ENCODE assay signal across 10 cellular contexts in the genomic region with DNA sequence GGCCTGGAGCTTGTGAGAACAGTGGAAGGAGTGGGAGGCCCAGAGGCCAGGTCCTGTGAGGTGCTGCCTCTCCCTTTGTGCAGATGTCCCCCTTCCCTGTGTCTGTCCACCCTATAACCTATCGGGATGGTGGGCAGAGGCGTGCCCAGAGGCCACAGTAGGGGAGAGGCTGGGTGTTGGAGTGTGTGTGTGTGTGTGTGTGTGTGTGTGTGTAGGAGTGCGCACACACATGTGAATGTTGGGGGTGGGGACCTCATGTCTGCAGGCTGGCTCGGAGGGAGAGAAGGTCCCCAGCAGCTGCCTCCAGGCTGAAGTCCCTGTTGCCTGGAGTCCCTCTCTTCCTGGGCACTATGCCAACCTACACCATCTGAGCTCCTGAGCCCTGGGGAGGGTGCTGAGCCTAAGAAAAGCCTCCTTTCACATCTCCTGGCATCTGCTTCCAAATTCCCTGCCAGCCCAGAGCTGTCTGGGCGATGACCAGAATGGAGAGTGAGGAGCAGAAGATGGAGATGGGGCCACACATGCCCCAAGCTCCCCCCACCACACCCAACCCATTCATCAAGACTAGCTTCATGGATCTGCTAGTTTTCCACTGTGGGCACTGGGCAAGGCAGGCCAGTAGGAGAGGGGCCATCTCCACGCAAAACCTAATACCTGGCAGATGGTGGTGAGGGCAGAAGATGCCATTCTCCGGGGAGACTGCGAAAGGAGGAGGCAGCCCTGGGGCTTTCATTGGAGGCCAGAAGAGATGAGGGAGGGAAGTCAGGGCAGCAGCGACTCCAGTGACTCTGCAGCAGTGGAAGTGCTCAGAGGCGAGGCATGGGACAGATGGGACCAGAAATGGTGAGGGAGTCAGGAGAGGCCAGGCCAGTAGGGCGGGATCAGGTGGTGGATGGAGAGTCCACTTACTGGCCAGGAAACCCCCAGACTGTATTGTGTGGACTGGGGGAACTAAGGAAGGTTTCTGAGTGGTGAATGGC. TPM values are rescaled to one million over a fixed set of nuclear protein-coding genes. Genes with fewer than 3 reads are reported as not detected.
DNase-seq lines count a peak whose midpoint lies in the region; ATAC-seq and TF ChIP-seq lines count a peak whose summit lies in the region.
"Had no signal": no experiment of that assay in that cellular context is flagged by ENCODE, and none has a peak within 500 bp of the region (broad histone marks: within the 10 kb centered on the region; RNA-seq: fewer than 3 reads in every experiment).

No MANE protein-coding gene starts in this region.

- DNase-seq in NCI-H1105 (lab: John Stamatoyannopoulos, UW) (peak; percentile 94), NCI-H524 treated with DMSO at 0.1 percent for 48 hours (lab: John Stamatoyannopoulos, UW) (peak; percentile 95), heart right ventricle (peak in 1 of 2 donors; percentile 39), stomach (no peak), GOT3 (lab: John Stamatoyannopoulos, UW) (no peak)
- DNase-seq: activated naive CD8-positive, alpha-beta T cell treated with anti-CD3 and anti-CD28 coated beads, Interleukin-2, amount 50 U/mL, for 24 hours; GF-D8; mammary epithelial cell had no signal

- 73 to 77% methylated on average over 11 of the region's 11 CpGs for WGBS in heart right ventricle, 2 donors
- WGBS in stomach, 5 donors = 79 to 86% (median 82%) methylated on average over 9 to 11 of the region's 11 CpGs

- TF ChIP-seq POLR2A in stomach (IDR thresholded peaks at IDR 0.05) = no peak

- no peak for TF ChIP-seq EP300 in stomach (IDR thresholded peaks at IDR 0.05)

- intact Hi-C loops in heart right ventricle (cut with DNase I) (no loop called here), stomach (cut with DNase I; ENCODE audit: low total_unique reads) (no loop called here)

- no peak overlapping the region for H3K4me3 ChIP-seq in heart right ventricle
- H3K4me3 ChIP-seq in stomach = no peak overlapping the region

- H3K4me1 ChIP-seq in heart right ventricle (peaks cover 5 to 44% (median 24%) of the 10 kb centered on the region in 9 donors), stomach (peaks cover 0 to 37% (median 18%) of the 10 kb centered on the region in 4 donors)

- H3K27ac ChIP-seq in heart right ventricle (peak overlapping the region in 6 of 10 donors; percentile 12 to 76 (median 59)), stomach (peak overlapping the region in 3 of 5 donors; percentile 15 to 56 (median 25))

- H3K27me3 ChIP-seq in heart right ventricle (no peaks in the 10 kb centered on the region), stomach (peaks cover 0 to 17% (median 0%) of the 10 kb centered on the region in 3 donors)

- H3K9me3 ChIP-seq in heart right ventricle = peaks cover 0 to 4% (median 0%) of the 10 kb centered on the region in 11 donors
- H3K9me3 ChIP-seq in stomach = no peaks in the 10 kb centered on the region

- ATAC-seq in heart right ventricle (peak in 6 of 8 donors; percentile 31 to 55 (median 42)), GM19397 (IDR thresholded peaks at IDR 0.05; ENCODE audit: unreplicated experiment) (no peak), GM21447 (IDR thresholded peaks at IDR 0.05; ENCODE audit: unreplicated experiment) (no peak)
- ATAC-seq: activated naive CD8-positive, alpha-beta T cell treated with anti-CD3 and anti-CD28 coated beads, Interleukin-2, amount 50 U/mL, for 24 hours had no signal

- TF ChIP-seq CTCF in heart right ventricle (IDR thresholded peaks at IDR 0.05) (no peak), stomach (IDR thresholded peaks at IDR 0.05) (no peak)

- H3K36me3 ChIP-seq in heart right ventricle (no peaks in the 10 kb centered on the region), stomach (no peaks in the 10 kb centered on the region)

RNA-seq across cellular contexts. Expression of a gene that starts 20.3 kb away (rescaled TPM):
- 1 to 10 TPM in 4 of 10 donors, under 1 TPM in 6; 0.19 to 6.8 (median 0.69) TPM for total RNA-seq in heart right ventricle
- 1 to 10 TPM; 1.2 to 3.3 TPM for polyA plus RNA-seq in heart right ventricle
- total RNA-seq in stomach = 10 to 100 TPM in 1 of 5 donors, 1 to 10 TPM in 3, under 1 TPM in 1; 0.87 to 22.8 (median 2.0) TPM
- 1 to 10 TPM in 2 of 3 donors, under 1 TPM in 1; 0.62 to 2.8 (median 1.8) TPM for polyA plus RNA-seq in stomach

RNA-seq across cellular contexts. Expression of a gene that starts 51.3 kb away (rescaled TPM):
- total RNA-seq in heart right ventricle (10 to 100 TPM; 17.1 to 36.2 (median 23.0) TPM), stomach (10 to 100 TPM; 12.8 to 40.9 (median 14.7) TPM)
- polyA plus RNA-seq in heart right ventricle (10 to 100 TPM; 13.2 to 17.2 TPM), stomach (10 to 100 TPM in 1 of 3 donors, 1 to 10 TPM in 2; 4.9 to 10.5 (median 8.6) TPM)

Comparison
In these comparisons a context has a peak if more than half of its experiments do, and no peak if none do; other contexts are left out.
1. DNase-seq: peak in NCI-H1105 (single experiment) and NCI-H524 treated with DMSO at 0.1 percent for 48 hours (single experiment); none in stomach (single experiment) and GOT3 (single experiment).
2. ATAC-seq: peak in heart right ventricle (6 of 8); none in GM19397 (single experiment) and GM21447 (single experiment).